ENCODE assay signal across 14 cellular contexts in the genomic region with DNA sequence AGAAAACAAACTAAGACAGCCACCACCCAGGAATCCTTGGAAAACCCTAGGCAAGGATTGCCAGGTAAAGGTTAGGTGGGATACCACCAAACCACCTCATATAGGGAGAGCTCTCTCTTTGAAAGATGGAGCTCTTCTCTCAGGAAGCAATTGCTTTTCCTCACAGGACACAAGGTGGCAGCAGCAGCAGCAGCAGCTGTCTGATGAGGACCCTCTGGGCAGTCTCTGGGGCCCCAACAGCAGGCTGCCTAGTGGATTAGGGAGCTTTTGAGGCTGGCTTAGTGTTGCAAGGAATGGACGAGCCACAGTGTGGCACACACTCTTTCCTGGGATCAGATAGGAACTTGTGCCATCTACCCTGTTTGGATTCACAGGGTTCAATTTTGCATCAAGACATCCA. TPM values are rescaled to one million over a fixed set of nuclear protein-coding genes. Genes with fewer than 3 reads are reported as not detected.
DNase-seq lines count a peak whose midpoint lies in the region; ATAC-seq and TF ChIP-seq lines count a peak whose summit lies in the region.
"Had no signal": no experiment of that assay in that cellular context is flagged by ENCODE, and none has a peak within 500 bp of the region (broad histone marks: within the 10 kb centered on the region; RNA-seq: fewer than 3 reads in every experiment).

No MANE protein-coding gene starts in this region.

- no peak overlapping the region for H3K18ac ChIP-seq in mesendoderm (ENCODE audit: low read length)

- H3K27me3 ChIP-seq in GM06990 (replicated peaks; ENCODE audit: control insufficient read depth, insufficient read depth, low read length) = no peaks in the 10 kb centered on the region
- H3K27me3 ChIP-seq in mesendoderm (ENCODE audit: insufficient read depth, low read length, poor library complexity) = no peaks in the 10 kb centered on the region

- no peak overlapping the region for H3K27ac ChIP-seq in mesendoderm (ENCODE audit: low read depth, low read length)
- H3K27ac ChIP-seq: sigmoid colon had no signal

- H3K27ac Mint-ChIP-seq in WTC11 = no peak overlapping the region
- no peak overlapping the region for H3K27ac Mint-ChIP-seq in activated T-helper 17 cell treated with anti-CD3 and anti-CD28 coated beads, Interleukin-2, amount 50 U/mL, for 72 hours
- H3K27ac Mint-ChIP-seq in activated T-helper 2 cell treated with anti-CD3 and anti-CD28 coated beads, Interferon-gamma antibody, Interleukin-2, Interleukin-4, amounts not matched to agents 10 μg/mL and 5 μg/mL and 100 μg/mL, durations not matched to agents 14 hours and 24 hours and 36 hours = no peak overlapping the region

- TF ChIP-seq CTCF in GM06990 (IDR thresholded peaks at IDR 0.05; ENCODE audit: insufficient read depth, low read length, poor library complexity, severe bottlenecking) (peak; percentile 44), LNCaP clone FGC (IDR thresholded peaks at IDR 0.05; ENCODE audit: control insufficient read depth, extremely low read depth, insufficient read depth) (peak; percentile 25), WTC11 (IDR thresholded peaks at IDR 0.05) (no peak)

- H3K9ac ChIP-seq in mesendoderm (ENCODE audit: low read length) = no peak overlapping the region

- no peak overlapping the region for H4K5ac ChIP-seq in mesendoderm (ENCODE audit: low read length)

- H3K4me1 Mint-ChIP-seq in WTC11 = no peaks in the 10 kb centered on the region
- no peaks in the 10 kb centered on the region for H3K4me1 Mint-ChIP-seq in activated T-helper 17 cell treated with anti-CD3 and anti-CD28 coated beads, Interleukin-2, amount 50 U/mL, for 72 hours
- H3K4me1 Mint-ChIP-seq in activated T-helper 2 cell treated with anti-CD3 and anti-CD28 coated beads, Interferon-gamma antibody, Interleukin-2, Interleukin-4, amounts not matched to agents 10 μg/mL and 5 μg/mL and 100 μg/mL, durations not matched to agents 14 hours and 24 hours and 36 hours (ENCODE audit: low read depth) = no peaks in the 10 kb centered on the region

- no peak overlapping the region for H3K23ac ChIP-seq in mesendoderm (ENCODE audit: low read length)

- no peaks in the 10 kb centered on the region for H3K79me1 ChIP-seq in mesendoderm (ENCODE audit: low read length)

- no peak overlapping the region for H3K4ac ChIP-seq in mesendoderm (ENCODE audit: low read depth, low read length)

- no peaks in the 10 kb centered on the region for H3K36me3 ChIP-seq in GM06990 (ENCODE audit: control insufficient read depth, insufficient read depth, low read length)
- H3K36me3 ChIP-seq in mesendoderm (ENCODE audit: control insufficient read depth, insufficient read depth, low read length) = no peaks in the 10 kb centered on the region
- H3K36me3 ChIP-seq: sigmoid colon had no signal

- no peaks in the 10 kb centered on the region for H3K9me3 Mint-ChIP-seq in WTC11
- no peaks in the 10 kb centered on the region for H3K9me3 Mint-ChIP-seq in activated T-helper 17 cell treated with anti-CD3 and anti-CD28 coated beads, Interleukin-2, amount 50 U/mL, for 72 hours
- no peaks in the 10 kb centered on the region for H3K9me3 Mint-ChIP-seq in activated T-helper 2 cell treated with anti-CD3 and anti-CD28 coated beads, Interferon-gamma antibody, Interleukin-2, Interleukin-4, amounts not matched to agents 10 μg/mL and 5 μg/mL and 100 μg/mL, durations not matched to agents 14 hours and 24 hours and 36 hours

- no peak overlapping the region for H3K4me2 ChIP-seq in mesendoderm (ENCODE audit: low read length)

- no peaks in the 10 kb centered on the region for H3K79me2 ChIP-seq in mesendoderm (ENCODE audit: control insufficient read depth, insufficient read depth, low read length)

- no peak overlapping the region for H3K56ac ChIP-seq in mesendoderm (ENCODE audit: low read length)

- H3K4me3 Mint-ChIP-seq in WTC11 = no peak overlapping the region
- no peak overlapping the region for H3K4me3 Mint-ChIP-seq in activated T-helper 17 cell treated with anti-CD3 and anti-CD28 coated beads, Interleukin-2, amount 50 U/mL, for 72 hours
- no peak overlapping the region for H3K4me3 Mint-ChIP-seq in activated T-helper 2 cell treated with anti-CD3 and anti-CD28 coated beads, Interferon-gamma antibody, Interleukin-2, Interleukin-4, amounts not matched to agents 10 μg/mL and 5 μg/mL and 100 μg/mL, durations not matched to agents 14 hours and 24 hours and 36 hours (ENCODE audit: low read depth)

- H3K4me3 ChIP-seq in GM06990 (replicated peaks; ENCODE audit: low read depth, low read length) = no peak overlapping the region
- no peak overlapping the region for H3K4me3 ChIP-seq in LNCaP clone FGC (ENCODE audit: low read depth, low read length)
- H3K4me3 ChIP-seq in mesendoderm (ENCODE audit: low read length) = no peak overlapping the region
- H3K4me3 ChIP-seq: sigmoid colon had no signal

- H2BK120ac ChIP-seq in mesendoderm (ENCODE audit: low read depth, low read length) = no peak overlapping the region

- intact Hi-C loops in activated T-helper 2 cell treated with anti-CD3 and anti-CD28 coated beads, Interferon-gamma antibody, Interleukin-2, Interleukin-4, amounts not matched to agents 10 μg/mL and 5 μg/mL and 100 μg/mL, durations not matched to agents 14 hours and 24 hours and 36 hours (cut with micrococcal nuclease) = no loop called here

- H2BK15ac ChIP-seq in mesendoderm (replicated peaks; ENCODE audit: low read depth) = no peak overlapping the region

- ATAC-seq in WTC11 = peak; percentile 99
- no peak for ATAC-seq in activated T-helper 17 cell treated with anti-CD3 and anti-CD28 coated beads, Interleukin-2, amount 50 U/mL, for 72 hours (replicated peaks)
- ATAC-seq: esophagus mucosa had no signal

- no peak overlapping the region for H4K8ac ChIP-seq in mesendoderm (ENCODE audit: low read depth, low read length)

- H3K36me3 Mint-ChIP-seq in WTC11 = no peaks in the 10 kb centered on the region
- no peaks in the 10 kb centered on the region for H3K36me3 Mint-ChIP-seq in activated T-helper 17 cell treated with anti-CD3 and anti-CD28 coated beads, Interleukin-2, amount 50 U/mL, for 72 hours (ENCODE audit: low read depth)
- H3K36me3 Mint-ChIP-seq in activated T-helper 2 cell treated with anti-CD3 and anti-CD28 coated beads, Interferon-gamma antibody, Interleukin-2, Interleukin-4, amounts not matched to agents 10 μg/mL and 5 μg/mL and 100 μg/mL, durations not matched to agents 14 hours and 24 hours and 36 hours (ENCODE audit: low read depth) = no peaks in the 10 kb centered on the region

- H2AK5ac ChIP-seq in mesendoderm (ENCODE audit: low read length) = no peak overlapping the region

- DNase-seq in GM06990 (ENCODE audit: extremely low read depth, insufficient read length) = no peak
- DNase-seq in LNCaP clone FGC (ENCODE audit: low read depth) = no peak
- peak; percentile 52 for DNase-seq in WTC11 (ENCODE audit: low spot score)
- DNase-seq in mesendoderm = peak; percentile 51
- DNase-seq in cerebellar nuclear complex (lab: John Stamatoyannopoulos, UW) = no peak
- DNase-seq in activated T-helper 2 cell treated with anti-CD3 and anti-CD28 coated beads, Interferon-gamma antibody, Interleukin-2, Interleukin-4, amounts not matched to agents 10 μg/mL and 5 μg/mL and 100 μg/mL, durations not matched to agents 14 hours and 24 hours and 36 hours (ENCODE audit: low spot score) = no peak
- no peak for DNase-seq in NCI-H510A treated with DMSO at 0.1 percent for 48 hours (lab: John Stamatoyannopoulos, UW)
- DNase-seq: activated CD4-positive, alpha-beta T cell treated with anti-CD3 and anti-CD28 coated beads, Interleukin-2, amount 50 U/mL, for 1 hour; activated effector memory CD4-positive, alpha-beta T cell treated with anti-CD3 and anti-CD28 coated beads, Interleukin-2, amount 50 U/mL, for 16 hours; NCI-H1105; sigmoid colon; T-helper 1 cell had no signal

- H2BK5ac ChIP-seq in mesendoderm (ENCODE audit: low read length) = no peak overlapping the region

- no peaks in the 10 kb centered on the region for H3K4me1 ChIP-seq in mesendoderm (ENCODE audit: control insufficient read depth, low read depth, low read length)
- H3K4me1 ChIP-seq: sigmoid colon had no signal

- POLR2A ChIA-PET in WTC11 (lab: Charles Lee) = interaction anchor here (1.1 kb wide), 1 partner anchor 41 kb away, joined by 4 read pairs; the partner anchor contains the start of gene CHRDL1

- no CpG with 5 or more reads among the region's 1 CpG for WGBS in mesendoderm (ENCODE audit: extremely low coverage, insufficient coverage, low lambda C conversion rate)

- CTCF ChIA-PET in WTC11 (lab: Charles Lee) = interaction anchor here (0.6 to 1.7 kb wide), 21 partner anchors 10 to 407 kb away, joined by 3 to 42 read pairs (median 4); no protein-coding TSS in a partner anchor

- H3K27me3 Mint-ChIP-seq in WTC11 (ENCODE audit: low read depth) = no peaks in the 10 kb centered on the region; the same call in 1 of the 2 replicates
- no peaks in the 10 kb centered on the region for H3K27me3 Mint-ChIP-seq in activated T-helper 17 cell treated with anti-CD3 and anti-CD28 coated beads, Interleukin-2, amount 50 U/mL, for 72 hours
- H3K27me3 Mint-ChIP-seq in activated T-helper 2 cell treated with anti-CD3 and anti-CD28 coated beads, Interferon-gamma antibody, Interleukin-2, Interleukin-4, amounts not matched to agents 10 μg/mL and 5 μg/mL and 100 μg/mL, durations not matched to agents 14 hours and 24 hours and 36 hours (ENCODE audit: low read depth) = no peaks in the 10 kb centered on the region

TF ChIP-seq in WTC11, 78 proteins besides CTCF, POLR2A, EP300 and RAD21 (continues in another document):
- TF ChIP-seq, protein P1, sequence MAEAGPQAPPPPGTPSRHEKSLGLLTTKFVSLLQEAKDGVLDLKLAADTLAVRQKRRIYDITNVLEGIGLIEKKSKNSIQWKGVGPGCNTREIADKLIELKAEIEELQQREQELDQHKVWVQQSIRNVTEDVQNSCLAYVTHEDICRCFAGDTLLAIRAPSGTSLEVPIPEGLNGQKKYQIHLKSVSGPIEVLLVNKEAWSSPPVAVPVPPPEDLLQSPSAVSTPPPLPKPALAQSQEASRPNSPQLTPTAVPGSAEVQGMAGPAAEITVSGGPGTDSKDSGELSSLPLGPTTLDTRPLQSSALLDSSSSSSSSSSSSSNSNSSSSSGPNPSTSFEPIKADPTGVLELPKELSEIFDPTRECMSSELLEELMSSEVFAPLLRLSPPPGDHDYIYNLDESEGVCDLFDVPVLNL (CRISPR knock-in tag; IDR thresholded peaks at IDR 0.05; ENCODE audit: borderline replicate concordance, low read depth) = no peak
- TF ChIP-seq FOXP1 (CRISPR knock-in tag; IDR thresholded peaks at IDR 0.05; ENCODE audit: borderline replicate concordance) = no peak
- TF ChIP-seq SMAD4 (CRISPR knock-in tag; IDR thresholded peaks at IDR 0.05) = no peak

RNA-seq across cellular contexts. Expression of gene CHRDL1, which starts 41.4 kb away (rescaled TPM):
- total RNA-seq in WTC11 (2021) = 11.1 to 11.5 TPM (median 11.5 TPM) in 3 replicates
- polyA plus RNA-seq in mesendoderm (2013, experiment 1 of 2) = 4.6 TPM
- polyA plus RNA-seq in mesendoderm (2013, experiment 2 of 2) = 4.6 TPM
- not detected for total RNA-seq in activated T-helper 17 cell treated with anti-CD3 and anti-CD28 coated beads, Interleukin-2, amount 50 U/mL, for 72 hours
- total RNA-seq in activated T-helper 2 cell treated with anti-CD3 and anti-CD28 coated beads, Interferon-gamma antibody, Interleukin-2, Interleukin-4, amounts not matched to agents 10 μg/mL and 5 μg/mL and 100 μg/mL, durations not matched to agents 14 hours and 24 hours and 36 hours = not detected in 2 replicates

Comparison
In these comparisons a context has a peak if more than half of its experiments do, and no peak if none do; other contexts are left out.
1. DNase-seq: peak in WTC11 (single experiment) and mesendoderm (single experiment); none in GM06990 (single experiment), LNCaP clone FGC (single experiment), cerebellar nuclear complex (0 of 2), activated T-helper 2 cell treated with anti-CD3 and anti-CD28 coated beads, Interferon-gamma antibody, Interleukin-2, Interleukin-4, amounts not matched to agents 10 μg/mL and 5 μg/mL and 100 μg/mL, durations not matched to agents 14 hours and 24 hours and 36 hours (single experiment) and NCI-H510A treated with DMSO at 0.1 percent for 48 hours (single experiment).
2. RNA of gene CHRDL1, which starts 41.4 kb away (total RNA-seq): 11.1 to 11.5 TPM in WTC11; not detected in activated T-helper 17 cell treated with anti-CD3 and anti-CD28 coated beads, Interleukin-2, amount 50 U/mL, for 72 hours and not detected in activated T-helper 2 cell treated with anti-CD3 and anti-CD28 coated beads, Interferon-gamma antibody, Interleukin-2, Interleukin-4, amounts not matched to agents 10 μg/mL and 5 μg/mL and 100 μg/mL, durations not matched to agents 14 hours and 24 hours and 36 hours; every median in the first group is over 10 times any median in the second.